Comparison of ENCODE assay signal across 8 cellular contexts in genomic region chr13:66660013-66660804, GRCh38.
DNase-seq lines count a peak whose midpoint lies in the region; ATAC-seq, FAIRE-seq and TF ChIP-seq lines count a peak whose summit lies in the region.

No MANE protein-coding gene starts in this region.

- H3K9ac ChIP-seq in endodermal cell (ENCODE audit: extremely low read depth, low read length, poor library complexity, severe bottlenecking) = no peak overlapping the region

- no peaks in the 10 kb centered on the region for H3K36me3 ChIP-seq in naive thymus-derived CD4-positive, alpha-beta T cell (ENCODE audit: control insufficient read depth in 2 of 3, insufficient read depth in 3 of 3, low read length in 3 of 3)
- no peaks in the 10 kb centered on the region for H3K36me3 ChIP-seq in endodermal cell (ENCODE audit: control insufficient read depth, insufficient read depth, low read length)

- peaks cover 0 to 3% (median 0%) of the 10 kb centered on the region in 11 donors for H3K9me3 Mint-ChIP-seq in naive thymus-derived CD4-positive, alpha-beta T cell
- no peaks in the 10 kb centered on the region for H3K9me3 Mint-ChIP-seq in endodermal cell

- H3K27ac ChIP-seq in naive thymus-derived CD4-positive, alpha-beta T cell (ENCODE audit: low read depth, low read length) = no peak overlapping the region
- no peak overlapping the region for H3K27ac ChIP-seq in endodermal cell (ENCODE audit: low read depth, low read length)

- no peaks in the 10 kb centered on the region for H3K27me3 ChIP-seq in naive thymus-derived CD4-positive, alpha-beta T cell (ENCODE audit: control insufficient read depth in 2 of 2, insufficient read depth in 2 of 2, low read length in 2 of 2)
- no peaks in the 10 kb centered on the region for H3K27me3 ChIP-seq in endodermal cell (ENCODE audit: control insufficient read depth, insufficient read depth, low read length, poor library complexity, severe bottlenecking)

- no peak overlapping the region for H3K27ac Mint-ChIP-seq in naive thymus-derived CD4-positive, alpha-beta T cell
- H3K27ac Mint-ChIP-seq in endodermal cell = no peak overlapping the region

- H3K4me1 ChIP-seq in naive thymus-derived CD4-positive, alpha-beta T cell (ENCODE audit: control insufficient read depth in 2 of 2, insufficient read depth in 2 of 2, low read length in 2 of 2) = no peaks in the 10 kb centered on the region
- H3K4me1 ChIP-seq in endodermal cell (ENCODE audit: control insufficient read depth, insufficient read depth, low read length) = no peaks in the 10 kb centered on the region

- H3K4me3 Mint-ChIP-seq in naive thymus-derived CD4-positive, alpha-beta T cell = no peak overlapping the region
- no peak overlapping the region for H3K4me3 Mint-ChIP-seq in endodermal cell

- ATAC-seq in GM18868 (IDR thresholded peaks at IDR 0.05; ENCODE audit: unreplicated experiment) (peak; percentile 91), HG02610 (IDR thresholded peaks at IDR 0.05; ENCODE audit: unreplicated experiment) (peak; percentile 99)
- no peak for ATAC-seq in naive thymus-derived CD4-positive, alpha-beta T cell

- POLR2A ChIA-PET in naive thymus-derived CD4-positive, alpha-beta T cell (lab: Charles Lee) = no interaction called here

- H3K4me1 Mint-ChIP-seq in naive thymus-derived CD4-positive, alpha-beta T cell = no peaks in the 10 kb centered on the region
- H3K4me1 Mint-ChIP-seq in endodermal cell = no peaks in the 10 kb centered on the region

- intact Hi-C loops in naive thymus-derived CD4-positive, alpha-beta T cell (cut with micrococcal nuclease) = no loop called here

- no peaks in the 10 kb centered on the region for H3K27me3 Mint-ChIP-seq in naive thymus-derived CD4-positive, alpha-beta T cell
- H3K27me3 Mint-ChIP-seq in endodermal cell (ENCODE audit: insufficient read depth) = no peaks in the 10 kb centered on the region

- H3K9me3 ChIP-seq in naive thymus-derived CD4-positive, alpha-beta T cell (ENCODE audit: control insufficient read depth in 2 of 3, low read length in 3 of 3) = no peaks in the 10 kb centered on the region
- H3K9me3 ChIP-seq in endodermal cell (ENCODE audit: control insufficient read depth, low read length) = no peaks in the 10 kb centered on the region

- 86 to 88% methylated on average over 2 to 4 of the region's 4 CpGs for WGBS in endodermal cell (ENCODE audit: insufficient coverage in 1 of 2, insufficient read length in 1 of 2), 2 experiments

- peak; percentile 80 for FAIRE-seq in RCC 7860 (lab: Jason Lieb, UNC)

- DNase-seq in RCC 7860 (ENCODE audit: low spot score) = peak; percentile 70
- peak; percentile 48 for DNase-seq in myocyte (ENCODE audit: low read depth)
- no peak for DNase-seq in ureter (ENCODE audit: low spot score)
- no peak for DNase-seq in naive thymus-derived CD4-positive, alpha-beta T cell
- DNase-seq in C1 segment of cervical spinal cord (lab: John Stamatoyannopoulos, UW) = no peak
- no peak for DNase-seq in endodermal cell

- CTCF ChIA-PET in naive thymus-derived CD4-positive, alpha-beta T cell (lab: Charles Lee) = no interaction called here

- no peaks in the 10 kb centered on the region for H3K36me3 Mint-ChIP-seq in naive thymus-derived CD4-positive, alpha-beta T cell
- no peaks in the 10 kb centered on the region for H3K36me3 Mint-ChIP-seq in endodermal cell (ENCODE audit: low read depth)

- TF ChIP-seq CTCF in endodermal cell (conservative IDR thresholded peaks at IDR 0.05) = no peak

- H3K4me3 ChIP-seq in naive thymus-derived CD4-positive, alpha-beta T cell (ENCODE audit: low read length) = no peak overlapping the region
- no peak overlapping the region for H3K4me3 ChIP-seq in endodermal cell (ENCODE audit: low read length)

Comparison
In these comparisons a context has a peak if more than half of its experiments do, and no peak if none do; other contexts are left out.
1. DNase-seq: peak in RCC 7860 (single experiment) and myocyte (single experiment); none in ureter (single experiment), naive thymus-derived CD4-positive, alpha-beta T cell (0 of 9), C1 segment of cervical spinal cord (0 of 14) and endodermal cell (single experiment).